ENCODE assay signal across 22 cellular contexts in genomic region chr2:236849508-236849907, GRCh38.
DNase-seq lines count a peak whose midpoint lies in the region; ATAC-seq lines count a peak whose summit lies in the region.
"Had no signal": no experiment of that assay in that cellular context is flagged by ENCODE, and none has a peak within 500 bp of the region (broad histone marks: within the 10 kb centered on the region; RNA-seq: fewer than 3 reads in every experiment).

No MANE protein-coding gene starts in this region.

- no peak for ATAC-seq in T-helper 17 cell
- ATAC-seq in activated CD8-positive, alpha-beta T cell treated with anti-CD3 and anti-CD28 coated beads, Interleukin-2, amount 10 ng/mL, durations not matched to agents 7 days and 5 days, result no peak
- no peak for ATAC-seq in stimulated activated naive CD8-positive, alpha-beta T cell treated with anti-CD3 and anti-CD28 coated beads, Interleukin-15, amount 100 ng/mL, for 72 hours
- ATAC-seq: A549 had no signal

- CTCF ChIA-PET in activated CD8-positive, alpha-beta T cell treated with anti-CD3 and anti-CD28 coated beads, Interleukin-2, amount 10 ng/mL, durations not matched to agents 7 days and 5 days (lab: Charles Lee), result no interaction called here

- DNase-seq in T-helper 17 cell, result no peak
- peak; percentile 57 for DNase-seq in cerebellum (ENCODE audit: low spot score)
- peak; percentile 23 for DNase-seq in islet precursor cell
- DNase-seq in activated CD8-positive, alpha-beta T cell treated with anti-CD3 and anti-CD28 coated beads, Interleukin-2, amount 10 ng/mL, durations not matched to agents 7 days and 5 days, result no peak
- DNase-seq in NCI-H1930 (lab: John Stamatoyannopoulos, UW), result no peak
- no peak for DNase-seq in stimulated activated naive CD8-positive, alpha-beta T cell treated with anti-CD3 and anti-CD28 coated beads, Interleukin-15, amount 100 ng/mL, for 72 hours
- DNase-seq in stimulated activated CD4-positive, alpha-beta T cell treated with anti-CD3 and anti-CD28 coated beads, Interleukin-4, amount 100 ng/mL, for 1 hour, result no peak
- DNase-seq: 8988T; ACHN; AML-193; BE2C; CD4-positive, alpha-beta T cell; CD8-positive, alpha-beta memory T cell; DMS 273 treated with DMSO at 0.1 percent for 48 hours; DMS79; EL; GF-D8; GOT3; H7; HCEC 1CT had no signal

- H3K27ac Mint-ChIP-seq in T-helper 17 cell, result peak overlapping the region; percentile 49
- H3K27ac Mint-ChIP-seq in activated CD8-positive, alpha-beta T cell treated with anti-CD3 and anti-CD28 coated beads, Interleukin-2, amount 10 ng/mL, durations not matched to agents 7 days and 5 days, result no peak overlapping the region
- peak overlapping the region in 1 of 2 donors; percentile 66 for H3K27ac Mint-ChIP-seq in stimulated activated naive CD8-positive, alpha-beta T cell treated with anti-CD3 and anti-CD28 coated beads, Interleukin-15, amount 100 ng/mL, for 72 hours
- H3K27ac Mint-ChIP-seq: CD4-positive, alpha-beta T cell; CD8-positive, alpha-beta memory T cell had no signal

- no peaks in the 10 kb centered on the region for H3K9me3 Mint-ChIP-seq in activated CD8-positive, alpha-beta T cell treated with anti-CD3 and anti-CD28 coated beads, Interleukin-2, amount 10 ng/mL, durations not matched to agents 7 days and 5 days (ENCODE audit: insufficient read depth)
- no peaks in the 10 kb centered on the region for H3K9me3 Mint-ChIP-seq in stimulated activated naive CD8-positive, alpha-beta T cell treated with anti-CD3 and anti-CD28 coated beads, Interleukin-15, amount 100 ng/mL, for 72 hours
- H3K9me3 Mint-ChIP-seq: CD4-positive, alpha-beta T cell had no signal

- H3K4me3 Mint-ChIP-seq in T-helper 17 cell, result no peak overlapping the region
- H3K4me3 Mint-ChIP-seq in activated CD8-positive, alpha-beta T cell treated with anti-CD3 and anti-CD28 coated beads, Interleukin-2, amount 10 ng/mL, durations not matched to agents 7 days and 5 days, result no peak overlapping the region
- H3K4me3 Mint-ChIP-seq in stimulated activated naive CD8-positive, alpha-beta T cell treated with anti-CD3 and anti-CD28 coated beads, Interleukin-15, amount 100 ng/mL, for 72 hours, result no peak overlapping the region
- H3K4me3 Mint-ChIP-seq: CD4-positive, alpha-beta T cell; CD8-positive, alpha-beta memory T cell had no signal

- H3K36me3 Mint-ChIP-seq in T-helper 17 cell (ENCODE audit: low read depth), result no peaks in the 10 kb centered on the region
- H3K36me3 Mint-ChIP-seq in activated CD8-positive, alpha-beta T cell treated with anti-CD3 and anti-CD28 coated beads, Interleukin-2, amount 10 ng/mL, durations not matched to agents 7 days and 5 days (ENCODE audit: low read depth), result no peaks in the 10 kb centered on the region
- H3K36me3 Mint-ChIP-seq: CD14-positive monocyte; CD8-positive, alpha-beta memory T cell had no signal

- no peaks in the 10 kb centered on the region for H3K4me1 Mint-ChIP-seq in T-helper 17 cell
- H3K4me1 Mint-ChIP-seq in activated CD8-positive, alpha-beta T cell treated with anti-CD3 and anti-CD28 coated beads, Interleukin-2, amount 10 ng/mL, durations not matched to agents 7 days and 5 days (ENCODE audit: low read depth), result no peaks in the 10 kb centered on the region
- H3K4me1 Mint-ChIP-seq in stimulated activated naive CD8-positive, alpha-beta T cell treated with anti-CD3 and anti-CD28 coated beads, Interleukin-15, amount 100 ng/mL, for 72 hours, result no peaks in the 10 kb centered on the region
- H3K4me1 Mint-ChIP-seq: CD14-positive monocyte; CD8-positive, alpha-beta memory T cell had no signal

- POLR2A ChIA-PET in activated CD8-positive, alpha-beta T cell treated with anti-CD3 and anti-CD28 coated beads, Interleukin-2, amount 10 ng/mL, durations not matched to agents 7 days and 5 days (lab: Charles Lee), result interaction anchor here (0.5 kb wide), 1 partner anchor 32 kb away, joined by 3 read pairs; no protein-coding TSS in a partner anchor

- no peaks in the 10 kb centered on the region for H3K9me3 ChIP-seq in T-helper 17 cell (ENCODE audit: control insufficient read depth, low read length, poor library complexity, severe bottlenecking)
- H3K9me3 ChIP-seq: BE2C had no signal

- peaks cover 6% of the 10 kb centered on the region for H3K27me3 Mint-ChIP-seq in T-helper 17 cell
- H3K27me3 Mint-ChIP-seq in activated CD8-positive, alpha-beta T cell treated with anti-CD3 and anti-CD28 coated beads, Interleukin-2, amount 10 ng/mL, durations not matched to agents 7 days and 5 days (ENCODE audit: low read depth), result no peaks in the 10 kb centered on the region
- peaks cover 8% of the 10 kb centered on the region for H3K27me3 Mint-ChIP-seq in stimulated activated naive CD8-positive, alpha-beta T cell treated with anti-CD3 and anti-CD28 coated beads, Interleukin-15, amount 100 ng/mL, for 72 hours

Comparison
In these comparisons a context has a peak if more than half of its experiments do, and no peak if none do; other contexts are left out.
1. DNase-seq: peak in cerebellum (single experiment) and islet precursor cell (single experiment); none in T-helper 17 cell (0 of 3), activated CD8-positive, alpha-beta T cell treated with anti-CD3 and anti-CD28 coated beads, Interleukin-2, amount 10 ng/mL, durations not matched to agents 7 days and 5 days (single experiment), NCI-H1930 (0 of 2), stimulated activated naive CD8-positive, alpha-beta T cell treated with anti-CD3 and anti-CD28 coated beads, Interleukin-15, amount 100 ng/mL, for 72 hours (0 of 2) and stimulated activated CD4-positive, alpha-beta T cell treated with anti-CD3 and anti-CD28 coated beads, Interleukin-4, amount 100 ng/mL, for 1 hour (single experiment).